25 cellular contexts compared by ENCODE assay signal in the genomic region with DNA sequence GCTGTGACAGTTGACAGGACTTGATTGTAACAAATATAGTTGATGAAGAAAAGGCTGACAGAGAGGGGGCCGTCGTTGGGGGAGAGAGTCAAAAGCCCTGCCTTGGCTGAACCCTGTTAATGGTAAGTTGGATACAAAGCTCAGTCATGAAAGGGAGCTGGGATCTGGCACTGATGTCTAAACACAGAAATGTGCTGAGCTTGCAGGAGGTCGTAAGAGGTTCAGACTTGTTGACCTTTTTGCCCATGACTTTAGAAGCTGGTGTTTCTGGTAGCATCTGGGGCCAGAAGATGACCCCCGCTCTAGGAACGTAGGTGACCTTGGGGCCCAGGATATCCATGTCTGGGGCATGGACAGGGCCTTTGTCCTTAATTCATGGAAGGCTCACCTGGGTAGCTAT.
DNase-seq lines count a peak whose midpoint lies in the region; ATAC-seq, FAIRE-seq and TF ChIP-seq lines count a peak whose summit lies in the region.
"Had no signal": no experiment of that assay in that cellular context is flagged by ENCODE, and none has a peak within 500 bp of the region (broad histone marks: within the 10 kb centered on the region; RNA-seq: fewer than 3 reads in every experiment).

No MANE protein-coding gene starts in this region.

- no peaks in the 10 kb centered on the region for H3K79me2 ChIP-seq in HepG2 (ENCODE audit: insufficient read depth, low read length)

- H3K9ac ChIP-seq in HepG2 (ENCODE audit: insufficient read depth, low read depth, low read length), result no peak overlapping the region
- no peak overlapping the region for H3K9ac ChIP-seq in BLaER1 treated with 17β-estradiol and CSF1 and Interleukin-3, amounts not matched to agents 10 nM and 100 nM

- CTCF ChIA-PET in HepG2 (lab: Yijun Ruan, JAX; ENCODE audit: low intra/inter-chr PET ratio, low total read pairs) (no interaction called here), A549 (lab: Yijun Ruan, JAX) (interaction anchor here (0.8 to 0.9 kb wide), 3 partner anchors 13 to 465 kb away, joined by 3 read pairs; no protein-coding TSS in a partner anchor)

- POLR2A ChIA-PET in HepG2 (lab: Yijun Ruan, JAX) (no interaction called here), A549 (lab: Yijun Ruan, JAX) (no interaction called here)

- H3K27me3 ChIP-seq in HepG2 (ENCODE audit: control insufficient read depth in 1 of 2, insufficient read depth in 2 of 2, low read length in 2 of 2) (peaks cover 2 to 14% of the 10 kb centered on the region in 2 experiments; a peak in 2 of 5 replicates), right lobe of liver (no peaks in the 10 kb centered on the region), spleen (replicated peaks in 1 of 7) (no peaks in the 10 kb centered on the region)
- H3K27me3 ChIP-seq in BLaER1 treated with 17β-estradiol and CSF1 and Interleukin-3, amounts not matched to agents 10 nM and 100 nM, result no peaks in the 10 kb centered on the region
- H3K27me3 ChIP-seq: BE2C had no signal

- H3K4me3 ChIP-seq in HepG2 (replicated peaks in 1 of 3; ENCODE audit: insufficient read depth in 1 of 3, low read depth in 2 of 3, low read length in 3 of 3) (no peak overlapping the region), right lobe of liver (no peak overlapping the region), A549 (no peak overlapping the region), spleen (no peak overlapping the region)
- H3K4me3 ChIP-seq in BLaER1 treated with 17β-estradiol and CSF1 and Interleukin-3, amounts not matched to agents 10 nM and 100 nM, result no peak overlapping the region
- H3K4me3 ChIP-seq: GM12878 had no signal

- DNase-seq in HepG2 (ENCODE audit: low spot score) (no peak), right lobe of liver (no peak), A549 (ENCODE audit: low read depth in 1 of 2, low spot score in 1 of 2) (no peak), spleen (peak; percentile 6), posterior cingulate gyrus (no peak), NOMO-1 treated with dmso at 0.1 percent for 144 hours (lab: John Stamatoyannopoulos, UW; ENCODE audit: unreplicated experiment) (no peak)
- DNase-seq: ACHN; BE2C; C1 segment of cervical spinal cord; CD4-positive, alpha-beta memory T cell; CD4-positive, CD25-positive, alpha-beta regulatory T cell; CD8-positive, alpha-beta memory T cell; COR-L47; DMS 273 treated with DMSO at 0.1 percent for 48 hours; DMS153; DMS53; DMS79; DND-41; EL; GDM1 had no signal

- intact Hi-C loops in HepG2 (cut with micrococcal nuclease; ENCODE audit: unreplicated experiment), result no loop called here
- intact Hi-C loops in right lobe of liver (cut with DNase I), result no loop called here
- intact Hi-C loops in spleen (cut with DNase I; ENCODE audit: low total_unique reads), result no loop called here
- intact Hi-C loops in posterior cingulate gyrus (cut with DNase I), result no loop called here

- TF ChIP-seq CTCF in HepG2 (CRISPR knock-in tag; IDR thresholded peaks at IDR 0.05), result no peak
- no peak for TF ChIP-seq CTCF in right lobe of liver (IDR thresholded peaks at IDR 0.05)
- no peak for TF ChIP-seq CTCF in A549 (IDR thresholded peaks at IDR 0.05)
- no peak for TF ChIP-seq CTCF in spleen (IDR thresholded peaks at IDR 0.05 in 8 of 11, conservative IDR thresholded peaks at IDR 0.05 in 3 of 11)

- H3K27ac ChIP-seq in HepG2 (ENCODE audit: extremely low read length, insufficient read depth, low read length) (no peak overlapping the region), right lobe of liver (no peak overlapping the region), A549 (no peak overlapping the region), spleen (no peak overlapping the region)
- no peak overlapping the region for H3K27ac ChIP-seq in BLaER1 treated with 17β-estradiol and CSF1 and Interleukin-3, amounts not matched to agents 10 nM and 100 nM
- H3K27ac ChIP-seq: 22Rv1 had no signal

- in situ Hi-C loops in HepG2 (cut with HindIII; ENCODE audit: extremely low pct_ligation_motif_present, low pct_unique_long_range_greater_than_20kb), result no loop called here

- no peak for TF ChIP-seq RAD21 in HepG2 (CRISPR knock-in tag; IDR thresholded peaks at IDR 0.05)
- no peak for TF ChIP-seq RAD21 in A549 (conservative IDR thresholded peaks at IDR 0.05 in 1 of 2, IDR thresholded peaks at IDR 0.05 in 1 of 2)

- TF ChIP-seq EP300 in HepG2 (IDR thresholded peaks at IDR 0.05; ENCODE audit: low read depth in 2 of 2, low read length in 2 of 2) (no peak), HepG2 (CRISPR knock-in tag; IDR thresholded peaks at IDR 0.05; ENCODE audit: borderline replicate concordance) (no peak), A549 (IDR thresholded peaks at IDR 0.05) (no peak)

- H2AFZ ChIP-seq in HepG2 (ENCODE audit: low read length), result no peak overlapping the region

- no peaks in the 10 kb centered on the region for H4K20me1 ChIP-seq in HepG2 (ENCODE audit: insufficient read depth, low read length)
- H4K20me1 ChIP-seq in BLaER1 treated with 17β-estradiol and CSF1 and Interleukin-3, amounts not matched to agents 10 nM and 100 nM, result no peaks in the 10 kb centered on the region

- WGBS in HepG2 (ENCODE audit: low lambda C conversion rate), result 41% methylated on average over 5 of the region's 5 CpGs
- WGBS in right lobe of liver (ENCODE audit: insufficient coverage, low coverage, low lambda C conversion rate, missing lambda C conversion rate), result 47% methylated on average over 3 of the region's 5 CpGs
- 77% methylated on average over 5 of the region's 5 CpGs for WGBS in A549 (ENCODE audit: missing lambda C conversion rate)
- WGBS in spleen, 5 donors, result 64 to 83% (median 77%) methylated on average over 5 of the region's 5 CpGs

- no peak overlapping the region for H3K4me2 ChIP-seq in HepG2 (ENCODE audit: low read depth, low read length)
- H3K4me2 ChIP-seq in A549, result no peak overlapping the region
- peak overlapping the region in 8 of 11 experiments; percentile 2 to 94 (median 81); a peak in 9 of 22 replicates for H3K4me2 ChIP-seq in BLaER1 treated with 17β-estradiol and CSF1 and Interleukin-3, amounts not matched to agents 10 nM and 100 nM

- H3K36me3 ChIP-seq in HepG2 (replicated peaks in 1 of 2; ENCODE audit: control insufficient read depth in 1 of 2, insufficient read depth in 2 of 2, low read length in 2 of 2), result no peaks in the 10 kb centered on the region
- no peaks in the 10 kb centered on the region for H3K36me3 ChIP-seq in right lobe of liver
- no peaks in the 10 kb centered on the region for H3K36me3 ChIP-seq in BLaER1 treated with 17β-estradiol and CSF1 and Interleukin-3, amounts not matched to agents 10 nM and 100 nM
- no peaks in the 10 kb centered on the region for H3K36me3 ChIP-seq in spleen
- H3K36me3 ChIP-seq: BE2C had no signal

- no TSS peak for BruUV-seq in HepG2 (replicated peaks; lab: Mats Ljungman, UMichigan)

- H3K4me1 ChIP-seq in HepG2 (ENCODE audit: insufficient read depth, low read length) (no peaks in the 10 kb centered on the region), right lobe of liver (no peaks in the 10 kb centered on the region), A549 (no peaks in the 10 kb centered on the region), spleen (no peaks in the 10 kb centered on the region)
- H3K4me1 ChIP-seq in BLaER1 treated with 17β-estradiol and CSF1 and Interleukin-3, amounts not matched to agents 10 nM and 100 nM, result peaks cover 13 to 55% (median 53%) of the 10 kb centered on the region in 10 experiments
- H3K4me1 ChIP-seq: BE2C had no signal

- ATAC-seq in HepG2 (no peak), right lobe of liver (no peak), A549 (no peak)
- ATAC-seq: GM12878 had no signal

- H3K9me3 ChIP-seq in HepG2 (ENCODE audit: low read length), result no peaks in the 10 kb centered on the region
- H3K9me3 ChIP-seq in right lobe of liver, result no peaks in the 10 kb centered on the region
- no peaks in the 10 kb centered on the region for H3K9me3 ChIP-seq in A549
- peaks cover 0 to 6% (median 0%) of the 10 kb centered on the region in 11 experiments; a peak in 3 of 22 replicates for H3K9me3 ChIP-seq in BLaER1 treated with 17β-estradiol and CSF1 and Interleukin-3, amounts not matched to agents 10 nM and 100 nM (replicated peaks in 1 of 11)
- H3K9me3 ChIP-seq in spleen, result no peaks in the 10 kb centered on the region
- H3K9me3 ChIP-seq: BE2C had no signal

- TF ChIP-seq POLR2A in HepG2 (IDR thresholded peaks at IDR 0.05; ENCODE audit: insufficient read depth in 1 of 2, low read depth in 2 of 2, low read length in 2 of 2), result no peak
- TF ChIP-seq POLR2A in right lobe of liver (IDR thresholded peaks at IDR 0.05), result no peak
- TF ChIP-seq POLR2A in A549 (IDR thresholded peaks at IDR 0.05; ENCODE audit: low read length), result no peak
- TF ChIP-seq POLR2A in spleen (IDR thresholded peaks at IDR 0.05), result no peak

- FAIRE-seq in HepG2 (lab: Jason Lieb, UNC), result no peak
- no peak for FAIRE-seq in A549 (lab: Jason Lieb, UNC)
- FAIRE-seq: GM12878, GM12892, GM18507 had no signal

TF ChIP-seq in HepG2, 621 proteins besides CTCF, POLR2A, EP300 and RAD21 (continues in another document):
- TF ChIP-seq ZBTB1 (CRISPR knock-in tag; IDR thresholded peaks at IDR 0.05; ENCODE audit: borderline replicate concordance) (no peak), MAFK (conservative IDR thresholded peaks at IDR 0.05 in 1 of 2, IDR thresholded peaks at IDR 0.05 in 1 of 2; ENCODE audit: low read length in 2 of 2) (peak; percentile 78 to 79), MAFF (IDR thresholded peaks at IDR 0.05; ENCODE audit: low read depth, low read length) (peak; percentile 70), RELA (CRISPR knock-in tag; IDR thresholded peaks at IDR 0.05) (no peak)

TF ChIP-seq in A549, 52 proteins besides CTCF, POLR2A, EP300 and RAD21:
- TF ChIP-seq MAFK (IDR thresholded peaks at IDR 0.05; ENCODE audit: partially characterized antibody) (peak; percentile 59), HOXB13 (CRISPR knock-in tag; IDR thresholded peaks at IDR 0.05; ENCODE audit: low read depth) (no peak), POLR2AphosphoS2 (conservative IDR thresholded peaks at IDR 0.05; ENCODE audit: low read length) (no peak), KDM1A (IDR thresholded peaks at IDR 0.05; ENCODE audit: low read depth) (no peak), CEBPB (IDR thresholded peaks at IDR 0.05) (no peak), ZFP36 (IDR thresholded peaks at IDR 0.05; ENCODE audit: borderline replicate concordance, partially characterized antibody) (no peak), JUN (IDR thresholded peaks at IDR 0.05) (no peak)

Comparison
In these comparisons a context has a peak if more than half of its experiments do, and no peak if none do; other contexts are left out.
1. H3K4me2 ChIP-seq: peak in BLaER1 treated with 17β-estradiol and CSF1 and Interleukin-3, amounts not matched to agents 10 nM and 100 nM (8 of 11); none in HepG2 (single experiment) and A549 (single experiment).
2. Of the 38 proteins assayed by ChIP-seq in both HepG2 and A549: peak only in HepG2: none; only in A549: none; in both: MAFK; in neither: 37.